ENCODE assay signal across 8 cellular contexts in the genomic region with DNA sequence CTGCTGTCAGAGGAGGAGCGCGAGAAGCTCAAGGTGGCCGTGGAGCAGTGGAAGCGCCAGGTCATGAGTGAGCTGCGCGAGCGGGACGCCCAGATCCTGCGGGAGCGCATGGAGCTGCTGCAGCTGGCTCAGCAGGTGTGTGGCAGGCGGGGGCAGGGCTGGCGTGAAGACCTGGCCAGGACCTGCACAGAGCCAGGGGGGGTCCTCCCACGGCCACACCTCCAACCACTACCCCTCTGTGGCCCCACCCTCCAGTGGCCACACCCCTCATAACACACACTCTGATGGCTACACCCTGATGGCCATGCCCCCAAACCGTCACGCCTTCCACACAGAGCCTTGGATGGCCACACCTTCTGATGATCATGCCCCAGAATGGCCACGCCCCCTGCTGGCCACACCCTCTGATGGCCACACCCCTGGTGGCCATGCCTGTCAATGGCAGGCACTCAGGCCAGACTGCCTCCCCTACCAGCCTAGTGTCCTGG. TPM values are rescaled to one million over a fixed set of nuclear protein-coding genes. Genes with fewer than 3 reads are reported as not detected.
DNase-seq lines count a peak whose midpoint lies in the region; ATAC-seq and TF ChIP-seq lines count a peak whose summit lies in the region.

No MANE protein-coding gene starts in this region.

- no peaks in the 10 kb centered on the region for H3K36me3 ChIP-seq in hepatocyte (replicated peaks; ENCODE audit: insufficient read depth, low read depth)
- no peaks in the 10 kb centered on the region for H3K36me3 ChIP-seq in uterus

- H3K27me3 ChIP-seq in hepatocyte (peaks cover 10% of the 10 kb centered on the region), uterus (no peaks in the 10 kb centered on the region)

- 37% methylated on average over 14 of the region's 16 CpGs for WGBS in hepatocyte (ENCODE audit: low lambda C conversion rate, missing lambda C conversion rate)

- H2AFZ ChIP-seq in hepatocyte, result no peak overlapping the region

- H3K4me1 ChIP-seq in hepatocyte (ENCODE audit: insufficient read depth) (no peaks in the 10 kb centered on the region), uterus (no peaks in the 10 kb centered on the region)

- no peak overlapping the region for H3K4me2 ChIP-seq in hepatocyte

- TF ChIP-seq CTCF in GM12864 (IDR thresholded peaks at IDR 0.05; ENCODE audit: low read depth, low read length, missing control alignments) (peak; percentile 39), hepatocyte (IDR thresholded peaks at IDR 0.05; ENCODE audit: poor library complexity) (no peak), uterus (IDR thresholded peaks at IDR 0.05) (no peak)

- H4K20me1 ChIP-seq in hepatocyte (ENCODE audit: insufficient read depth, poor library complexity, severe bottlenecking), result no peaks in the 10 kb centered on the region

- H3K27ac ChIP-seq in hepatocyte, result no peak overlapping the region
- H3K27ac ChIP-seq in uterus, result no peak overlapping the region

- no peak overlapping the region for H3K4me3 ChIP-seq in GM12864 (ENCODE audit: low read depth, low read length)
- H3K4me3 ChIP-seq in hepatocyte, result no peak overlapping the region
- no peak overlapping the region for H3K4me3 ChIP-seq in uterus

- intact Hi-C loops in uterus (cut with DNase I; ENCODE audit: low total_unique reads), result no loop called here

- H3K9me2 ChIP-seq in hepatocyte (replicated peaks; ENCODE audit: insufficient read depth), result no peaks in the 10 kb centered on the region

- no peak for TF ChIP-seq POLR2A in erythroblast (IDR thresholded peaks at IDR 0.05; ENCODE audit: low read length)
- TF ChIP-seq POLR2A in uterus (IDR thresholded peaks at IDR 0.05), result no peak

- ATAC-seq in HG03442 (IDR thresholded peaks at IDR 0.05; ENCODE audit: unreplicated experiment), result peak; percentile 54

- H3K9me3 ChIP-seq in hepatocyte (ENCODE audit: low read depth) (no peaks in the 10 kb centered on the region), uterus (no peaks in the 10 kb centered on the region)

- H3K79me2 ChIP-seq in hepatocyte, result no peaks in the 10 kb centered on the region

- DNase-seq in 8988T, result peak; percentile 96
- no peak for DNase-seq in GM12864 (ENCODE audit: low read depth)
- DNase-seq in SHP77 treated with DMSO at 0.1 percent for 48 hours (lab: John Stamatoyannopoulos, UW), result peak; percentile 45
- DNase-seq in erythroblast (lab: John Stamatoyannopoulos, UW), result peak; percentile 60 to 66
- DNase-seq in stimulated activated CD8-positive, alpha-beta memory T cell treated with anti-CD3 and anti-CD28 coated beads, Interleukin-15, amount 100 ng/mL, for 48 hours (ENCODE audit: low read depth in 2 of 2), result peak; percentile 36 to 68
- DNase-seq in hepatocyte (ENCODE audit: low spot score), result no peak
- no peak for DNase-seq in uterus

RNA-seq across cellular contexts. Expression of gene DPYSL4, which starts 23.4 kb away (rescaled TPM):
- total RNA-seq in hepatocyte (2.8 and 4.1 TPM in 2 replicates), uterus (1 to 10 TPM in 2 of 4 donors, not detected in 2; 1.5 to 5.0 TPM)
- polyA plus RNA-seq in hepatocyte, result 1.8 and 2.1 TPM in 2 replicates

Comparison
In these comparisons a context has a peak if more than half of its experiments do, and no peak if none do; other contexts are left out.
1. DNase-seq: peak in 8988T (single experiment), SHP77 treated with DMSO at 0.1 percent for 48 hours (single experiment), erythroblast (2 of 2) and stimulated activated CD8-positive, alpha-beta memory T cell treated with anti-CD3 and anti-CD28 coated beads, Interleukin-15, amount 100 ng/mL, for 48 hours (2 of 2); none in GM12864 (single experiment), hepatocyte (single experiment) and uterus (0 of 2).